11 cellular contexts compared by ENCODE assay signal in genomic region chr13:110536006-110536693, GRCh38. TPM values are rescaled to one million over a fixed set of nuclear protein-coding genes. Genes with fewer than 3 reads are reported as not detected.
DNase-seq lines count a peak whose midpoint lies in the region; ATAC-seq, FAIRE-seq and TF ChIP-seq lines count a peak whose summit lies in the region.
"Had no signal": no experiment of that assay in that cellular context is flagged by ENCODE, and none has a peak within 500 bp of the region (broad histone marks: within the 10 kb centered on the region; RNA-seq: fewer than 3 reads in every experiment).

No MANE protein-coding gene starts in this region.

- H2BK15ac ChIP-seq in neuronal stem cell (ENCODE audit: low read length), result no peak overlapping the region

- H3K27me3 ChIP-seq in neuronal stem cell (ENCODE audit: control insufficient read depth in 3 of 3, insufficient read depth in 3 of 3, low read depth in 1 of 3, low read length in 3 of 3), result no peaks in the 10 kb centered on the region
- no peaks in the 10 kb centered on the region for H3K27me3 ChIP-seq in small intestine (ENCODE audit: control insufficient read depth in 2 of 2, insufficient read depth in 2 of 2, low read length in 2 of 2)

- no peak overlapping the region for H3K4ac ChIP-seq in neuronal stem cell (ENCODE audit: low read length)

- peak overlapping the region; percentile 19 for H2BK120ac ChIP-seq in neuronal stem cell (ENCODE audit: low read depth, low read length)

- H3K4me3 ChIP-seq in coronary artery, result no peak overlapping the region
- H3K4me3 ChIP-seq in neuronal stem cell (ENCODE audit: low read length in 2 of 2), result peak overlapping the region in 1 of 2 donors; percentile 6
- H3K4me3 ChIP-seq in small intestine (ENCODE audit: low read depth in 1 of 2, low read length in 2 of 2), result no peak overlapping the region

- H2BK12ac ChIP-seq in neuronal stem cell (ENCODE audit: low read length), result no peak overlapping the region

- H3K4me2 ChIP-seq in neuronal stem cell (ENCODE audit: insufficient read depth, low read length, poor library complexity, severe bottlenecking), result no peak overlapping the region

- no peaks in the 10 kb centered on the region for H3K79me1 ChIP-seq in neuronal stem cell (ENCODE audit: low read depth, low read length)

- H3K23ac ChIP-seq in neuronal stem cell (ENCODE audit: low read depth, low read length, poor library complexity), result peak overlapping the region; percentile 25

- no peak for ATAC-seq in HG03457 (IDR thresholded peaks at IDR 0.05; ENCODE audit: unreplicated experiment)

- peaks cover 0 to 4% of the 10 kb centered on the region in 2 donors for H3K9me3 ChIP-seq in neuronal stem cell (replicated peaks in 1 of 2; ENCODE audit: control insufficient read depth in 2 of 2, insufficient read depth in 1 of 2, low read depth in 1 of 2, low read length in 2 of 2)
- no peaks in the 10 kb centered on the region for H3K9me3 ChIP-seq in small intestine (ENCODE audit: control insufficient read depth, low read depth)

- H3K36me3 ChIP-seq in neuronal stem cell (replicated peaks in 1 of 2; ENCODE audit: control insufficient read depth in 2 of 2, insufficient read depth in 2 of 2, low read length in 2 of 2) (no peaks in the 10 kb centered on the region), small intestine (ENCODE audit: control insufficient read depth in 2 of 2, insufficient read depth in 2 of 2, low read length in 2 of 2) (no peaks in the 10 kb centered on the region)

- DNase-seq in CMK (ENCODE audit: low read depth), result peak; percentile 64
- DNase-seq in Kasumi-1 (lab: John Stamatoyannopoulos, UW), result peak; percentile 97
- no peak for DNase-seq in coronary artery (ENCODE audit: low spot score)
- no peak for DNase-seq in neuronal stem cell (ENCODE audit: low spot score)
- no peak for DNase-seq in NCI-H774 (lab: John Stamatoyannopoulos, UW)
- DNase-seq in NCI-H748 treated with DMSO at 0.1 percent for 48 hours (lab: John Stamatoyannopoulos, UW), result no peak
- DNase-seq in small intestine, result no peak
- DNase-seq: activated CD4-positive, alpha-beta T cell treated with anti-CD3 and anti-CD28 coated beads, Interleukin-2, amount 50 U/mL, for 1 hour; NK-92 treated with Interleukin-12 subunit alpha and Interleukin-12 subunit beta, amount 100 ng/mL, for 24 hours; stimulated activated CD4-positive, alpha-beta T cell treated with anti-CD3 and anti-CD28 coated beads, Interleukin-15, amount 100 ng/mL, for 24 hours had no signal

- no peak overlapping the region for H2AFZ ChIP-seq in neuronal stem cell (ENCODE audit: low read length)

- H3K18ac ChIP-seq in neuronal stem cell (ENCODE audit: low read length), result no peak overlapping the region

- WGBS in neuronal stem cell (ENCODE audit: extremely low coverage in 2 of 2, insufficient read length in 2 of 2, insufficient replicate concordance in 1 of 2), 2 donors, result no CpG with 5 or more reads among the region's 18 CpGs
- WGBS in small intestine, 3 donors, result 73 to 85% (median 83%) methylated on average over 13 to 18 of the region's 18 CpGs

- H3K9ac ChIP-seq in neuronal stem cell (ENCODE audit: low read depth, low read length, poor library complexity), result no peak overlapping the region

- FAIRE-seq in small intestine (lab: Jason Lieb, UNC), result no peak

- H2BK5ac ChIP-seq in neuronal stem cell (ENCODE audit: low read length), result no peak overlapping the region

- peak overlapping the region; percentile 42 for H2AK5ac ChIP-seq in neuronal stem cell (ENCODE audit: low read depth, low read length)

- TF ChIP-seq CTCF in coronary artery (IDR thresholded peaks at IDR 0.05), result no peak

- H3K27ac ChIP-seq in coronary artery (peak overlapping the region; percentile 36 to 72), neuronal stem cell (replicated peaks; ENCODE audit: low read length) (no peak overlapping the region), small intestine (ENCODE audit: low read depth in 1 of 2, low read length in 1 of 2) (no peak overlapping the region)

- H3K4me1 ChIP-seq in neuronal stem cell (ENCODE audit: control insufficient read depth in 2 of 2, insufficient read depth in 1 of 2, low read depth in 1 of 2, low read length in 2 of 2) (peaks cover 0 to 6% of the 10 kb centered on the region in 2 donors), small intestine (ENCODE audit: control insufficient read depth in 2 of 2, insufficient read depth in 1 of 2, low read depth in 1 of 2, low read length in 1 of 2) (no peaks in the 10 kb centered on the region)

- no peak overlapping the region for H4K91ac ChIP-seq in neuronal stem cell (ENCODE audit: low read depth, low read length, poor library complexity)

- peak overlapping the region; percentile 31 for H3K14ac ChIP-seq in neuronal stem cell (ENCODE audit: low read length)

- no peak overlapping the region for H4K8ac ChIP-seq in neuronal stem cell (ENCODE audit: low read depth, low read length)

RNA-seq across cellular contexts. Expression of gene RAB20, which starts 25.4 kb away (rescaled TPM):
- 0.56 TPM for polyA plus RNA-seq in neuronal stem cell (2013, experiment 1 of 2)
- polyA plus RNA-seq in neuronal stem cell (2013, experiment 2 of 2), result 0.76 TPM
- polyA plus RNA-seq in small intestine, result 10 to 100 TPM; 39.1 to 63.0 (median 56.4) TPM

Comparison
In these comparisons a context has a peak if more than half of its experiments do, and no peak if none do; other contexts are left out.
1. DNase-seq: peak in CMK (single experiment) and Kasumi-1 (2 of 2); none in coronary artery (single experiment), neuronal stem cell (single experiment), NCI-H774 (single experiment), NCI-H748 treated with DMSO at 0.1 percent for 48 hours (single experiment) and small intestine (single experiment).
2. H3K27ac ChIP-seq: peak in coronary artery (2 of 2); none in neuronal stem cell (single experiment) and small intestine (0 of 2).